28 cellular contexts compared by ENCODE assay signal in the genomic region with DNA sequence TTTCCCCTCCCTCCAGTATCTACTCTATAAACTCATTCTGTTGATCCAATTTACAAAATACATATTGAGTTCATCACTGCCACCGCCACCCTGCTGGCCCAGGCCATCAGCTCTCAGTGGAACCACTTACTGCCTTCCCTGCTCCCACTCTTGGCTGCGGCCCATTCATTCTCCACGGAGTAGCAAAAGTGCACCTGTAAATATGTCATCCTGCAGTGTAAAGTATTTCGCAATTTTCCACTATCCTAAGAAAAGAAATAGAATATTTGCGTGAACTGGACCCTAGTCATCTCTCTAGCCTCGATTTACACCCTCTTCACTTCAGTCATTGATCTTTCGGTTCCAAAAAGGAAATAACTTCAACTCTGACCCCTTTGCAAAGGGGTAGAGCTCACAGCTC.
"Had no signal": no experiment of that assay in that cellular context is flagged by ENCODE, and none has a peak within 500 bp of the region (broad histone marks: within the 10 kb centered on the region; RNA-seq: fewer than 3 reads in every experiment).

No MANE protein-coding gene starts in this region.

- H3K9me3 ChIP-seq: colonic mucosa, esophagus muscularis mucosa, esophagus squamous epithelium, gastrocnemius medialis, gastroesophageal sphincter, heart left ventricle, heart right ventricle had no signal

- H3K4me1 ChIP-seq: colonic mucosa, esophagus muscularis mucosa, esophagus squamous epithelium, foreskin keratinocyte, gastrocnemius medialis, gastroesophageal sphincter, heart left ventricle, heart right ventricle had no signal

- H3K4me3 ChIP-seq: colonic mucosa, coronary artery, dorsolateral prefrontal cortex, esophagus muscularis mucosa, esophagus squamous epithelium, gastrocnemius medialis, gastroesophageal sphincter, heart left ventricle, heart right ventricle, hepatocyte had no signal

- H3K4me2 ChIP-seq: hepatocyte had no signal

- FAIRE-seq: colon, endometrium, endothelial cell of umbilical vein, frontal cortex had no signal

- H3K27me3 ChIP-seq: colonic mucosa, esophagus muscularis mucosa, esophagus squamous epithelium, foreskin keratinocyte, gastrocnemius medialis, gastroesophageal sphincter, heart left ventricle, heart right ventricle, hepatocyte had no signal

- ATAC-seq: effector memory CD8-positive, alpha-beta T cell; esophagus mucosa; foreskin keratinocyte; gastrocnemius medialis; gastroesophageal sphincter; heart left ventricle; heart right ventricle had no signal

- DNase-seq: colonic mucosa; cortex of kidney; dermis blood vessel endothelial cell; dorsolateral prefrontal cortex; effector CD4-positive, alpha-beta T cell; effector CD8-positive, alpha-beta T cell; effector memory CD4-positive, alpha-beta T cell; effector memory CD8-positive, alpha-beta T cell; endodermal cell; erythroblast; esophagus squamous epithelium; foreskin fibroblast; foreskin keratinocyte; foreskin melanocyte; gastrocnemius medialis; glutamatergic neuron; heart left ventricle; heart right ventricle had no signal

- H3K79me2 ChIP-seq: hepatocyte had no signal

- H3K27ac ChIP-seq: colonic mucosa, coronary artery, dorsolateral prefrontal cortex, epithelial cell of prostate, esophagus muscularis mucosa, esophagus squamous epithelium, foreskin keratinocyte, gastrocnemius medialis, gastroesophageal sphincter, heart left ventricle, heart right ventricle, hepatocyte had no signal

- H3K36me3 ChIP-seq: colonic mucosa, esophagus muscularis mucosa, esophagus squamous epithelium, gastrocnemius medialis, gastroesophageal sphincter, heart left ventricle, heart right ventricle had no signal

- H2AFZ ChIP-seq: hepatocyte had no signal
